ENCODE assay signal across 17 cellular contexts in genomic region chr4:15318621-15319348, GRCh38.
"Had no signal": no experiment of that assay in that cellular context is flagged by ENCODE, and none has a peak within 500 bp of the region (broad histone marks: within the 10 kb centered on the region; RNA-seq: fewer than 3 reads in every experiment).

No MANE protein-coding gene starts in this region.

- H3K36me3 ChIP-seq: breast epithelium had no signal

- H3K27ac ChIP-seq: breast epithelium, foreskin keratinocyte had no signal

- H3K9me3 Mint-ChIP-seq: activated naive CD4-positive, alpha-beta T cell treated with anti-CD3 and anti-CD28 coated beads, Interleukin-2, amount 50 U/mL, for 24 hours; endodermal cell; stimulated activated naive CD8-positive, alpha-beta T cell treated with anti-CD3 and anti-CD28 coated beads, Interleukin-15, Interleukin-2, amounts not matched to agents 100 ng/mL and 50 ng/mL, for 24 hours; T-helper 2 cell treated with Interferon-gamma antibody and Interleukin-4, amounts not matched to agents 5 μg/mL and 100 μg/mL, for 36 hours had no signal

- ATAC-seq: foreskin keratinocyte, left ventricle myocardium superior, sciatic nerve had no signal

- H3K4me3 Mint-ChIP-seq: activated naive CD4-positive, alpha-beta T cell treated with anti-CD3 and anti-CD28 coated beads, Interleukin-2, amount 50 U/mL, for 24 hours; endodermal cell; neural crest cell; stimulated activated naive CD8-positive, alpha-beta T cell treated with anti-CD3 and anti-CD28 coated beads, Interleukin-15, Interleukin-2, amounts not matched to agents 100 ng/mL and 50 ng/mL, for 24 hours; T-helper 2 cell treated with Interferon-gamma antibody and Interleukin-4, amounts not matched to agents 5 μg/mL and 100 μg/mL, for 36 hours had no signal

- H3K27ac Mint-ChIP-seq: activated naive CD4-positive, alpha-beta T cell treated with anti-CD3 and anti-CD28 coated beads, Interleukin-2, amount 50 U/mL, for 24 hours; endodermal cell; stimulated activated naive CD8-positive, alpha-beta T cell treated with anti-CD3 and anti-CD28 coated beads, Interleukin-15, Interleukin-2, amounts not matched to agents 100 ng/mL and 50 ng/mL, for 24 hours; T-helper 2 cell treated with Interferon-gamma antibody and Interleukin-4, amounts not matched to agents 5 μg/mL and 100 μg/mL, for 36 hours had no signal

- H3K27me3 Mint-ChIP-seq: activated naive CD4-positive, alpha-beta T cell treated with anti-CD3 and anti-CD28 coated beads, Interleukin-2, amount 50 U/mL, for 24 hours had no signal

- H3K27me3 ChIP-seq: breast epithelium had no signal

- H3K4me3 ChIP-seq: breast epithelium had no signal

- FAIRE-seq: islet of Langerhans had no signal

- DNase-seq: activated CD4-positive, alpha-beta T cell treated with anti-CD3 and anti-CD28 coated beads, Interleukin-2, amount 50 U/mL, for 4 hours; activated CD4-positive, CD25-positive, alpha-beta regulatory T cell treated with anti-CD3 and anti-CD28 coated beads, Interleukin-2, amount 50 U/mL, for 72 hours; activated effector memory CD4-positive, alpha-beta T cell treated with Interleukin-2 at 50 U/mL for 16 hours; activated T-cell treated with anti-CD3 and anti-CD28 coated beads, Interleukin-2, amount 50 U/mL, for 1 hour; amygdala; endodermal cell; head of caudate nucleus; left ventricle myocardium superior; stimulated activated CD4-positive, alpha-beta T cell treated with anti-CD3 and anti-CD28 coated beads, Interleukin-2, amount 100 ng/mL, for 48 hours had no signal

- H3K4me1 Mint-ChIP-seq: activated naive CD4-positive, alpha-beta T cell treated with anti-CD3 and anti-CD28 coated beads, Interleukin-2, amount 50 U/mL, for 24 hours had no signal
